Comparison of ENCODE assay signal across 1 cellular context in the genomic region with DNA sequence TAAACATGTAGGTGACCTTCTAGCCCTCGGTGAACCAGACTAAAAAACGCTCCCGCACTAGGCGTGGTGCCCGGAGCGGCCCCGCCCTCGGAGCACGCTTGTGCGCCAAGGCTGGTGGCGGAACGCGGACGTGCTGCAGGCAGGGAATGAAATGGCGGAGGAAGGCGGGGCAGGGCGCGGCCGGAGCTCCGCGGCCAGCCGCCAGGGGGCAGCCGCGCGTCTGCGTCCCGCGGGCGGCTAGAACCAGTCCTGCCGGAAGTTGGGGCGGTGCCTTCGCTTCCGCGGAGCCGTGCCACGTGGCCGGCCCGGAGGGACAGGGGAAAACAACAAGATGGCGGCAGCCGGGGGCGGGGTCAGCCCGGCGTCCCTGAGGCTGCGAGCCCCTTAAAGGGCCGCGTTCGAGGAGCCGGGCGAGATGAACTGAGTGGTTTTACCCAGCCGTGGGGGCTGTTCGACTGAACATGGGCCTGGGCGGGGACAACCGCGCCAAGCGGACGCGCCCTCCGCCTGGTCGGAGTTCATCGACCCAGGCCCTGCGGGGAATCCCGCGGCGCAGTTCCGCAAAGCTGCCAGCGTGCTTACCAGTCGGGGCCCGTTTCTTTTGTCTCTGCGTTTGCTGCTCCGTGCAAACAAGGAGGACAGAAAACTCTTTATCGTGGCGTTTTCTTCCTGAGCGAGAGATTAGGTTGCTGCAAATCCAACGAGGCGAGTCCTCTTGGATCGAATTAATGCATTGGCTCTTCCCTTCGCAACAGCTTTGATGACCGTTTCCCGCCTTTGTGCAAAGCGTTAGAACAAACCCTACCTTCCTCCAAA.
TF ChIP-seq lines count a peak whose summit lies in the region.

No MANE protein-coding gene starts in this region.

TF ChIP-seq in HepG2, 621 proteins besides CTCF, POLR2A, EP300 and RAD21 (continued from another document and continues in another):
- TF ChIP-seq, protein P1, sequence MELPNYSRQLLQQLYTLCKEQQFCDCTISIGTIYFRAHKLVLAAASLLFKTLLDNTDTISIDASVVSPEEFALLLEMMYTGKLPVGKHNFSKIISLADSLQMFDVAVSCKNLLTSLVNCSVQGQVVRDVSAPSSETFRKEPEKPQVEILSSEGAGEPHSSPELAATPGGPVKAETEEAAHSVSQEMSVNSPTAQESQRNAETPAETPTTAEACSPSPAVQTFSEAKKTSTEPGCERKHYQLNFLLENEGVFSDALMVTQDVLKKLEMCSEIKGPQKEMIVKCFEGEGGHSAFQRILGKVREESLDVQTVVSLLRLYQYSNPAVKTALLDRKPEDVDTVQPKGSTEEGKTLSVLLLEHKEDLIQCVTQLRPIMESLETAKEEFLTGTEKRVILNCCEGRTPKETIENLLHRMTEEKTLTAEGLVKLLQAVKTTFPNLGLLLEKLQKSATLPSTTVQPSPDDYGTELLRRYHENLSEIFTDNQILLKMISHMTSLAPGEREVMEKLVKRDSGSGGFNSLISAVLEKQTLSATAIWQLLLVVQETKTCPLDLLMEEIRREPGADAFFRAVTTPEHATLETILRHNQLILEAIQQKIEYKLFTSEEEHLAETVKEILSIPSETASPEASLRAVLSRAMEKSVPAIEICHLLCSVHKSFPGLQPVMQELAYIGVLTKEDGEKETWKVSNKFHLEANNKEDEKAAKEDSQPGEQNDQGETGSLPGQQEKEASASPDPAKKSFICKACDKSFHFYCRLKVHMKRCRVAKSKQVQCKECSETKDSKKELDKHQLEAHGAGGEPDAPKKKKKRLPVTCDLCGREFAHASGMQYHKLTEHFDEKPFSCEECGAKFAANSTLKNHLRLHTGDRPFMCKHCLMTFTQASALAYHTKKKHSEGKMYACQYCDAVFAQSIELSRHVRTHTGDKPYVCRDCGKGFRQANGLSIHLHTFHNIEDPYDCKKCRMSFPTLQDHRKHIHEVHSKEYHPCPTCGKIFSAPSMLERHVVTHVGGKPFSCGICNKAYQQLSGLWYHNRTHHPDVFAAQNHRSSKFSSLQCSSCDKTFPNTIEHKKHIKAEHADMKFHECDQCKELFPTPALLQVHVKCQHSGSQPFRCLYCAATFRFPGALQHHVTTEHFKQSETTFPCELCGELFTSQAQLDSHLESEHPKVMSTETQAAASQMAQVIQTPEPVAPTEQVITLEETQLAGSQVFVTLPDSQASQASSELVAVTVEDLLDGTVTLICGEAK (IDR thresholded peaks at IDR 0.05), result no peak
- TF ChIP-seq, protein P1 (CRISPR knock-in tag; IDR thresholded peaks at IDR 0.05), result peak; percentile 85; the same call in 1 of the 2 replicates
- TF ChIP-seq AGO2 (optimal IDR thresholded peaks at IDR 0.05; ENCODE audit: low read depth, low read length) (peak; percentile 84), ISL2 (CRISPR knock-in tag; IDR thresholded peaks at IDR 0.05) (peak; percentile 84), ZFP1 (CRISPR knock-in tag; IDR thresholded peaks at IDR 0.05) (peak; percentile 72; the same call in 1 of the 2 replicates), HMG20A (CRISPR knock-in tag; IDR thresholded peaks at IDR 0.05; ENCODE audit: borderline replicate concordance) (0 out of 2 replicates have a peak, but pooled peaks have one; percentile 34), TRIM24 (CRISPR knock-in tag; IDR thresholded peaks at IDR 0.05) (no peak; the same call in 1 of the 2 replicates), ZNF672 (CRISPR knock-in tag; IDR thresholded peaks at IDR 0.05) (no peak), GATA4 (IDR thresholded peaks at IDR 0.05; ENCODE audit: borderline replicate concordance, low read depth) (peak; percentile 58; the same call in 1 of the 2 replicates), ZNF501 (CRISPR knock-in tag; IDR thresholded peaks at IDR 0.05) (peak; percentile 99), ZSCAN12 (CRISPR knock-in tag; IDR thresholded peaks at IDR 0.05) (peak; percentile 91; the same call in 1 of the 2 replicates), MED13 (CRISPR knock-in tag; IDR thresholded peaks at IDR 0.05) (no peak), CAMTA2 (CRISPR knock-in tag; IDR thresholded peaks at IDR 0.05; ENCODE audit: borderline replicate concordance) (no peak; the same call in 1 of the 2 replicates), HDAC1 (CRISPR knock-in tag; IDR thresholded peaks at IDR 0.05) (peak; percentile 93), MED1 (CRISPR knock-in tag; IDR thresholded peaks at IDR 0.05) (peak; percentile 98), ARNT (IDR thresholded peaks at IDR 0.05) (peak; percentile 99), ATM (IDR thresholded peaks at IDR 0.05; ENCODE audit: borderline replicate concordance) (no peak)
- TF ChIP-seq, protein P2, sequence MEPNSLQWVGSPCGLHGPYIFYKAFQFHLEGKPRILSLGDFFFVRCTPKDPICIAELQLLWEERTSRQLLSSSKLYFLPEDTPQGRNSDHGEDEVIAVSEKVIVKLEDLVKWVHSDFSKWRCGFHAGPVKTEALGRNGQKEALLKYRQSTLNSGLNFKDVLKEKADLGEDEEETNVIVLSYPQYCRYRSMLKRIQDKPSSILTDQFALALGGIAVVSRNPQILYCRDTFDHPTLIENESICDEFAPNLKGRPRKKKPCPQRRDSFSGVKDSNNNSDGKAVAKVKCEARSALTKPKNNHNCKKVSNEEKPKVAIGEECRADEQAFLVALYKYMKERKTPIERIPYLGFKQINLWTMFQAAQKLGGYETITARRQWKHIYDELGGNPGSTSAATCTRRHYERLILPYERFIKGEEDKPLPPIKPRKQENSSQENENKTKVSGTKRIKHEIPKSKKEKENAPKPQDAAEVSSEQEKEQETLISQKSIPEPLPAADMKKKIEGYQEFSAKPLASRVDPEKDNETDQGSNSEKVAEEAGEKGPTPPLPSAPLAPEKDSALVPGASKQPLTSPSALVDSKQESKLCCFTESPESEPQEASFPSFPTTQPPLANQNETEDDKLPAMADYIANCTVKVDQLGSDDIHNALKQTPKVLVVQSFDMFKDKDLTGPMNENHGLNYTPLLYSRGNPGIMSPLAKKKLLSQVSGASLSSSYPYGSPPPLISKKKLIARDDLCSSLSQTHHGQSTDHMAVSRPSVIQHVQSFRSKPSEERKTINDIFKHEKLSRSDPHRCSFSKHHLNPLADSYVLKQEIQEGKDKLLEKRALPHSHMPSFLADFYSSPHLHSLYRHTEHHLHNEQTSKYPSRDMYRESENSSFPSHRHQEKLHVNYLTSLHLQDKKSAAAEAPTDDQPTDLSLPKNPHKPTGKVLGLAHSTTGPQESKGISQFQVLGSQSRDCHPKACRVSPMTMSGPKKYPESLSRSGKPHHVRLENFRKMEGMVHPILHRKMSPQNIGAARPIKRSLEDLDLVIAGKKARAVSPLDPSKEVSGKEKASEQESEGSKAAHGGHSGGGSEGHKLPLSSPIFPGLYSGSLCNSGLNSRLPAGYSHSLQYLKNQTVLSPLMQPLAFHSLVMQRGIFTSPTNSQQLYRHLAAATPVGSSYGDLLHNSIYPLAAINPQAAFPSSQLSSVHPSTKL (CRISPR knock-in tag; IDR thresholded peaks at IDR 0.05), result peak; percentile 80
- TF ChIP-seq, protein P3, sequence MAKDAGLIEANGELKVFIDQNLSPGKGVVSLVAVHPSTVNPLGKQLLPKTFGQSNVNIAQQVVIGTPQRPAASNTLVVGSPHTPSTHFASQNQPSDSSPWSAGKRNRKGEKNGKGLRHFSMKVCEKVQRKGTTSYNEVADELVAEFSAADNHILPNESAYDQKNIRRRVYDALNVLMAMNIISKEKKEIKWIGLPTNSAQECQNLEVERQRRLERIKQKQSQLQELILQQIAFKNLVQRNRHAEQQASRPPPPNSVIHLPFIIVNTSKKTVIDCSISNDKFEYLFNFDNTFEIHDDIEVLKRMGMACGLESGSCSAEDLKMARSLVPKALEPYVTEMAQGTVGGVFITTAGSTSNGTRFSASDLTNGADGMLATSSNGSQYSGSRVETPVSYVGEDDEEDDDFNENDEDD (CRISPR knock-in tag; IDR thresholded peaks at IDR 0.05; ENCODE audit: borderline replicate concordance), result peak; percentile 80; the same call in 1 of the 2 replicates
- TF ChIP-seq, protein P4, sequence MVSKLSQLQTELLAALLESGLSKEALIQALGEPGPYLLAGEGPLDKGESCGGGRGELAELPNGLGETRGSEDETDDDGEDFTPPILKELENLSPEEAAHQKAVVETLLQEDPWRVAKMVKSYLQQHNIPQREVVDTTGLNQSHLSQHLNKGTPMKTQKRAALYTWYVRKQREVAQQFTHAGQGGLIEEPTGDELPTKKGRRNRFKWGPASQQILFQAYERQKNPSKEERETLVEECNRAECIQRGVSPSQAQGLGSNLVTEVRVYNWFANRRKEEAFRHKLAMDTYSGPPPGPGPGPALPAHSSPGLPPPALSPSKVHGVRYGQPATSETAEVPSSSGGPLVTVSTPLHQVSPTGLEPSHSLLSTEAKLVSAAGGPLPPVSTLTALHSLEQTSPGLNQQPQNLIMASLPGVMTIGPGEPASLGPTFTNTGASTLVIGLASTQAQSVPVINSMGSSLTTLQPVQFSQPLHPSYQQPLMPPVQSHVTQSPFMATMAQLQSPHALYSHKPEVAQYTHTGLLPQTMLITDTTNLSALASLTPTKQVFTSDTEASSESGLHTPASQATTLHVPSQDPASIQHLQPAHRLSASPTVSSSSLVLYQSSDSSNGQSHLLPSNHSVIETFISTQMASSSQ (IDR thresholded peaks at IDR 0.05; ENCODE audit: low read depth), result peak; percentile 24; the same call in 1 of the 2 replicates
- TF ChIP-seq, protein P4 (CRISPR knock-in tag; IDR thresholded peaks at IDR 0.05; ENCODE audit: borderline replicate concordance), result peak; percentile 94; the same call in 1 of the 2 replicates
- TF ChIP-seq, protein P5, sequence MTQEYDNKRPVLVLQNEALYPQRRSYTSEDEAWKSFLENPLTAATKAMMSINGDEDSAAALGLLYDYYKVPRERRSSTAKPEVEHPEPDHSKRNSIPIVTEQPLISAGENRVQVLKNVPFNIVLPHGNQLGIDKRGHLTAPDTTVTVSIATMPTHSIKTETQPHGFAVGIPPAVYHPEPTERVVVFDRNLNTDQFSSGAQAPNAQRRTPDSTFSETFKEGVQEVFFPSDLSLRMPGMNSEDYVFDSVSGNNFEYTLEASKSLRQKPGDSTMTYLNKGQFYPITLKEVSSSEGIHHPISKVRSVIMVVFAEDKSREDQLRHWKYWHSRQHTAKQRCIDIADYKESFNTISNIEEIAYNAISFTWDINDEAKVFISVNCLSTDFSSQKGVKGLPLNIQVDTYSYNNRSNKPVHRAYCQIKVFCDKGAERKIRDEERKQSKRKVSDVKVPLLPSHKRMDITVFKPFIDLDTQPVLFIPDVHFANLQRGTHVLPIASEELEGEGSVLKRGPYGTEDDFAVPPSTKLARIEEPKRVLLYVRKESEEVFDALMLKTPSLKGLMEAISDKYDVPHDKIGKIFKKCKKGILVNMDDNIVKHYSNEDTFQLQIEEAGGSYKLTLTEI (CRISPR knock-in tag; conservative IDR thresholded peaks at IDR 0.05), result no peak
- TF ChIP-seq, protein P6, sequence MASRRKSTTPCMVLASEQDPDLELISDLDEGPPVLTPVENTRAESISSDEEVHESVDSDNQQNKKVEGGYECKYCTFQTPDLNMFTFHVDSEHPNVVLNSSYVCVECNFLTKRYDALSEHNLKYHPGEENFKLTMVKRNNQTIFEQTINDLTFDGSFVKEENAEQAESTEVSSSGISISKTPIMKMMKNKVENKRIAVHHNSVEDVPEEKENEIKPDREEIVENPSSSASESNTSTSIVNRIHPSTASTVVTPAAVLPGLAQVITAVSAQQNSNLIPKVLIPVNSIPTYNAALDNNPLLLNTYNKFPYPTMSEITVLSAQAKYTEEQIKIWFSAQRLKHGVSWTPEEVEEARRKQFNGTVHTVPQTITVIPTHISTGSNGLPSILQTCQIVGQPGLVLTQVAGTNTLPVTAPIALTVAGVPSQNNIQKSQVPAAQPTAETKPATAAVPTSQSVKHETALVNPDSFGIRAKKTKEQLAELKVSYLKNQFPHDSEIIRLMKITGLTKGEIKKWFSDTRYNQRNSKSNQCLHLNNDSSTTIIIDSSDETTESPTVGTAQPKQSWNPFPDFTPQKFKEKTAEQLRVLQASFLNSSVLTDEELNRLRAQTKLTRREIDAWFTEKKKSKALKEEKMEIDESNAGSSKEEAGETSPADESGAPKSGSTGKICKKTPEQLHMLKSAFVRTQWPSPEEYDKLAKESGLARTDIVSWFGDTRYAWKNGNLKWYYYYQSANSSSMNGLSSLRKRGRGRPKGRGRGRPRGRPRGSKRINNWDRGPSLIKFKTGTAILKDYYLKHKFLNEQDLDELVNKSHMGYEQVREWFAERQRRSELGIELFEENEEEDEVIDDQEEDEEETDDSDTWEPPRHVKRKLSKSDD (CRISPR knock-in tag; IDR thresholded peaks at IDR 0.05; ENCODE audit: low read depth), result peak; percentile 99
- TF ChIP-seq, protein P7, sequence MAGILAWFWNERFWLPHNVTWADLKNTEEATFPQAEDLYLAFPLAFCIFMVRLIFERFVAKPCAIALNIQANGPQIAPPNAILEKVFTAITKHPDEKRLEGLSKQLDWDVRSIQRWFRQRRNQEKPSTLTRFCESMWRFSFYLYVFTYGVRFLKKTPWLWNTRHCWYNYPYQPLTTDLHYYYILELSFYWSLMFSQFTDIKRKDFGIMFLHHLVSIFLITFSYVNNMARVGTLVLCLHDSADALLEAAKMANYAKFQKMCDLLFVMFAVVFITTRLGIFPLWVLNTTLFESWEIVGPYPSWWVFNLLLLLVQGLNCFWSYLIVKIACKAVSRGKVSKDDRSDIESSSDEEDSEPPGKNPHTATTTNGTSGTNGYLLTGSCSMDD (CRISPR knock-in tag; IDR thresholded peaks at IDR 0.05), result no peak
